Comparison of ENCODE assay signal across 25 cellular contexts in the genomic region with DNA sequence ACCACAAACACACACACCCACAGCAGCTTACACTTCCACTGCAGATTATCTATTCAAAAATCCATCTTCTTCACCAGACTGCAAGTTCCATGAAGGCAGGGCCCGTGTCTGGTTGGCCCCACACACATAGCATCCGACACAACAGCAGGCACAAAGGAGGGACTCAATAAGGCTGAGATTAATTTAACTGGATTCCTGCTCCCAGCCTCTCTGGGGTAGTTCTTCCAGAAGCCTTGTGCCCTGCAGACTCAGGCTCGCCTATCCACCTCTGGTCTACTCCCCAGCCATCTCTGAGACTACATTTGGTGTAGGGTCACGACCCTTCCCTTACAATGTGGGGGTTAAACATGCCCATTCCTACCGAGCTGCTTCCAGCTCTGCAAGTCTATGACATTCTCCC. TPM values are rescaled to one million over a fixed set of nuclear protein-coding genes. Genes with fewer than 3 reads are reported as not detected.
DNase-seq lines count a peak whose midpoint lies in the region; ATAC-seq lines count a peak whose summit lies in the region.
"Had no signal": no experiment of that assay in that cellular context is flagged by ENCODE, and none has a peak within 500 bp of the region (broad histone marks: within the 10 kb centered on the region; RNA-seq: fewer than 3 reads in every experiment).

No MANE protein-coding gene starts in this region.

- DNase-seq in activated CD8-positive, alpha-beta memory T cell treated with anti-CD3 and anti-CD28 coated beads for 24 hours = peak; percentile 47
- no peak for DNase-seq in activated CD8-positive, alpha-beta memory T cell treated with anti-CD3 and anti-CD28 coated beads, Interleukin-2, amount 50 U/mL, for 4 hours
- no peak for DNase-seq in CD4-positive, CD25-positive, alpha-beta regulatory T cell
- DNase-seq in T-cell = no peak
- DNase-seq in naive thymus-derived CD8-positive, alpha-beta T cell = no peak
- no peak for DNase-seq in NCI-H446 treated with DMSO at 0.1 percent for 48 hours (lab: John Stamatoyannopoulos, UW)
- DNase-seq: 8988T, ACHN, BE2C, Caco-2, GM23248, H7, Karpas-422, NCI-H1092, NCI-H1417 treated with DMSO at 0.1 percent for 48 hours, NCI-H187, NCI-H2081 treated with DMSO at 0.1 percent for 48 hours, NCI-H2171 treated with DMSO at 0.1 percent for 48 hours, NCI-H345, NCI-H524 treated with DMSO at 0.1 percent for 48 hours, NCI-H774, SIG-M5 had no signal

- H3K36me3 ChIP-seq in CD4-positive, CD25-positive, alpha-beta regulatory T cell (ENCODE audit: control insufficient read depth, insufficient read depth, low read length) = peaks cover 2% of the 10 kb centered on the region
- H3K36me3 ChIP-seq: BE2C had no signal

- no peak overlapping the region for H3K4me3 Mint-ChIP-seq in CD4-positive, CD25-positive, alpha-beta regulatory T cell
- H3K4me3 Mint-ChIP-seq in T-cell = no peak overlapping the region
- H3K4me3 Mint-ChIP-seq in naive thymus-derived CD8-positive, alpha-beta T cell = peak overlapping the region in 3 of 10 donors; percentile 0 to 1 (median 1)
- H3K4me3 Mint-ChIP-seq: CD14-positive monocyte had no signal

- H3K4me1 Mint-ChIP-seq in CD4-positive, CD25-positive, alpha-beta regulatory T cell = peaks cover 11 to 29% (median 23%) of the 10 kb centered on the region in 4 donors
- H3K4me1 Mint-ChIP-seq in T-cell = peaks cover 40 to 64% (median 47%) of the 10 kb centered on the region in 3 donors
- peaks cover 41 to 67% (median 54%) of the 10 kb centered on the region in 4 donors for H3K4me1 Mint-ChIP-seq in naive thymus-derived CD8-positive, alpha-beta T cell

- peaks cover 10% of the 10 kb centered on the region for H3K4me1 ChIP-seq in CD4-positive, CD25-positive, alpha-beta regulatory T cell (ENCODE audit: control insufficient read depth, insufficient read depth, low read length, poor library complexity, severe bottlenecking)
- H3K4me1 ChIP-seq: BE2C, Caco-2 had no signal

- no peak overlapping the region for H3K27ac ChIP-seq in CD4-positive, CD25-positive, alpha-beta regulatory T cell (ENCODE audit: insufficient read depth, low read length, poor library complexity, severe bottlenecking)
- H3K27ac ChIP-seq: GM23248 had no signal

- no peak for ATAC-seq in CD4-positive, CD25-positive, alpha-beta regulatory T cell (ENCODE audit: low read depth in 2 of 2)
- ATAC-seq in T-cell (replicated peaks in 1 of 4) (no peak), HG03025 (IDR thresholded peaks at IDR 0.05; ENCODE audit: low FRiP score, unreplicated experiment) (no peak)
- ATAC-seq in naive thymus-derived CD8-positive, alpha-beta T cell = no peak
- ATAC-seq: HepG2 had no signal

- H3K9me3 Mint-ChIP-seq in CD4-positive, CD25-positive, alpha-beta regulatory T cell = no peaks in the 10 kb centered on the region
- H3K9me3 Mint-ChIP-seq in T-cell = no peaks in the 10 kb centered on the region
- no peaks in the 10 kb centered on the region for H3K9me3 Mint-ChIP-seq in naive thymus-derived CD8-positive, alpha-beta T cell

- no peaks in the 10 kb centered on the region for H3K9me3 ChIP-seq in CD4-positive, CD25-positive, alpha-beta regulatory T cell (ENCODE audit: control insufficient read depth in 2 of 2, low read length in 2 of 2)
- H3K9me3 ChIP-seq: BE2C, Caco-2 had no signal

- H3K4me3 ChIP-seq in CD4-positive, CD25-positive, alpha-beta regulatory T cell (ENCODE audit: low read depth, low read length) = no peak overlapping the region
- H3K4me3 ChIP-seq: GM23248 had no signal

- POLR2A ChIA-PET in T-cell (lab: Charles Lee) = no interaction called here
- POLR2A ChIA-PET in naive thymus-derived CD8-positive, alpha-beta T cell (lab: Charles Lee) = interaction anchor here (0.6 to 1.7 kb wide), 3 partner anchors 17 to 325 kb away, joined by 3 read pairs; no protein-coding TSS in a partner anchor

- H3K27ac Mint-ChIP-seq in CD4-positive, CD25-positive, alpha-beta regulatory T cell = peak overlapping the region; percentile 29 to 71 (median 66)
- peak overlapping the region; percentile 36 to 83 for H3K27ac Mint-ChIP-seq in T-cell
- H3K27ac Mint-ChIP-seq in naive thymus-derived CD8-positive, alpha-beta T cell = peak overlapping the region in 9 of 10 donors; percentile 3 to 93 (median 71)
- H3K27ac Mint-ChIP-seq: CD14-positive monocyte had no signal

- CTCF ChIA-PET in T-cell (lab: Charles Lee) = interaction anchor here in 1 of 2 donors (0.7 kb wide), 1 partner anchor 103 kb away, joined by 3 read pairs; no protein-coding TSS in a partner anchor

- H3K36me3 Mint-ChIP-seq in CD4-positive, CD25-positive, alpha-beta regulatory T cell = peaks cover 31% of the 10 kb centered on the region
- peaks cover 37% of the 10 kb centered on the region for H3K36me3 Mint-ChIP-seq in T-cell
- H3K36me3 Mint-ChIP-seq in naive thymus-derived CD8-positive, alpha-beta T cell = peaks cover 8 to 63% (median 49%) of the 10 kb centered on the region in 3 donors
- H3K36me3 Mint-ChIP-seq: CD14-positive monocyte had no signal

- no peaks in the 10 kb centered on the region for H3K27me3 ChIP-seq in CD4-positive, CD25-positive, alpha-beta regulatory T cell (ENCODE audit: control insufficient read depth, insufficient read depth, low read length)
- H3K27me3 ChIP-seq: BE2C had no signal

- no peaks in the 10 kb centered on the region for H3K27me3 Mint-ChIP-seq in CD4-positive, CD25-positive, alpha-beta regulatory T cell
- H3K27me3 Mint-ChIP-seq in T-cell = no peaks in the 10 kb centered on the region
- H3K27me3 Mint-ChIP-seq in naive thymus-derived CD8-positive, alpha-beta T cell = no peaks in the 10 kb centered on the region

RNA-seq across cellular contexts. Expression of a gene that starts 57.7 kb away (rescaled TPM):
- total RNA-seq in CD4-positive, CD25-positive, alpha-beta regulatory T cell = 48.8 TPM
- polyA plus RNA-seq in CD4-positive, CD25-positive, alpha-beta regulatory T cell = 10 to 100 TPM; 32.9 to 41.2 (median 38.7) TPM
- total RNA-seq in T-cell = 100 to 1,000 TPM in 3 of 5 donors, 10 to 100 TPM in 2; 77.3 to 219 (median 106) TPM
- 100 to 1,000 TPM; 165 to 168 TPM for total RNA-seq in naive thymus-derived CD8-positive, alpha-beta T cell
- 100 to 1,000 TPM in 2 of 3 donors, 10 to 100 TPM in 1; 70.1 to 173 (median 104) TPM for polyA plus RNA-seq in naive thymus-derived CD8-positive, alpha-beta T cell
- total RNA-seq: HepG2 had no signal
